Comparison of ENCODE assay signal across 9 cellular contexts in the genomic region with DNA sequence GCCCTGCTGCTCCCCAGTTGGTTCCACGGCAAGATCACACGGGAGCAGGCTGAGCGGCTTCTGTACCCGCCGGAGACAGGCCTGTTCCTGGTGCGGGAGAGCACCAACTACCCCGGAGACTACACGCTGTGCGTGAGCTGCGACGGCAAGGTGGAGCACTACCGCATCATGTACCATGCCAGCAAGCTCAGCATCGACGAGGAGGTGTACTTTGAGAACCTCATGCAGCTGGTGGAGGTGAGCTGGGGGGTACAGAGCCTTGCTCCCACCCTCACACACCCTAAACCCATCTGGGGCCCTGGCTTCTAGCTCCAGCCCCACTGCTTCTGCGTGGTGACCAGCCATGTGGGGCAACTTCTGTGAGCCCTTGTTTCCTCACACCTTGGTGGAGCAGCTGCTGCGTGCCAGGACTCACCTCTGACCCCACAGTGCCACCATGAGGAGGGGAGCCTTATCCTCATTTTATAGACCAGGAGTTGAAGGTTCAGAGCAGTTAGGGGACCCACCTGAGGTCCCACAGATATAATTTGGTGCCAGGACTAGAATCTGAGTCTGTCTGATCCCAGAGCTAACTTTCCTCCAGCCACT. TPM values are rescaled to one million over a fixed set of nuclear protein-coding genes. Genes with fewer than 3 reads are reported as not detected.
DNase-seq lines count a peak whose midpoint lies in the region; ATAC-seq and TF ChIP-seq lines count a peak whose summit lies in the region.
"Had no signal": no experiment of that assay in that cellular context is flagged by ENCODE, and none has a peak within 500 bp of the region (broad histone marks: within the 10 kb centered on the region; RNA-seq: fewer than 3 reads in every experiment).

No MANE protein-coding gene starts in this region.

- H4K20me1 ChIP-seq in BLaER1 treated with 17β-estradiol and CSF1 and Interleukin-3, amounts not matched to agents 10 nM and 100 nM, result peaks cover 70 to 100% (median 96%) of the 10 kb centered on the region in 11 experiments
- H4K20me1 ChIP-seq in hepatocyte (ENCODE audit: insufficient read depth, poor library complexity, severe bottlenecking), result peaks cover 17% of the 10 kb centered on the region

- DNase-seq in RWPE2 (ENCODE audit: low spot score) (no peak), hepatocyte (ENCODE audit: low spot score) (no peak), Ammon's horn (ENCODE audit: low spot score) (no peak), HT-29 (ENCODE audit: low spot score) (no peak), iPS-NIHi11 (ENCODE audit: low spot score) (no peak)
- DNase-seq: DMS79 treated with DMSO at 0.1 percent for 48 hours had no signal

- no peak for TF ChIP-seq CTCF in RWPE2 (IDR thresholded peaks at IDR 0.05; ENCODE audit: poor library complexity, severe bottlenecking)
- no peak for TF ChIP-seq CTCF in hepatocyte (IDR thresholded peaks at IDR 0.05; ENCODE audit: poor library complexity)

- ATAC-seq in GM18505 (IDR thresholded peaks at IDR 0.05; ENCODE audit: unreplicated experiment) (peak; percentile 13), RWPE2 (ENCODE audit: low read depth) (peak; percentile 6), HG02840 (IDR thresholded peaks at IDR 0.05; ENCODE audit: low FRiP score, unreplicated experiment) (no peak)

- H3K79me2 ChIP-seq in hepatocyte, result peaks cover 22% of the 10 kb centered on the region

- no peak overlapping the region for H2AFZ ChIP-seq in hepatocyte

- peaks cover 42 to 67% (median 55%) of the 10 kb centered on the region in 10 experiments for H3K4me1 ChIP-seq in BLaER1 treated with 17β-estradiol and CSF1 and Interleukin-3, amounts not matched to agents 10 nM and 100 nM
- peaks cover 28% of the 10 kb centered on the region for H3K4me1 ChIP-seq in RWPE2 (ENCODE audit: insufficient read depth, poor library complexity, severe bottlenecking)
- no peaks in the 10 kb centered on the region for H3K4me1 ChIP-seq in hepatocyte (ENCODE audit: insufficient read depth)

- no peaks in the 10 kb centered on the region for H3K9me3 ChIP-seq in BLaER1 treated with 17β-estradiol and CSF1 and Interleukin-3, amounts not matched to agents 10 nM and 100 nM (replicated peaks in 1 of 11)
- H3K9me3 ChIP-seq in RWPE2 (ENCODE audit: severe bottlenecking) (no peaks in the 10 kb centered on the region), hepatocyte (ENCODE audit: low read depth) (no peaks in the 10 kb centered on the region)

- H3K27me3 ChIP-seq in BLaER1 treated with 17β-estradiol and CSF1 and Interleukin-3, amounts not matched to agents 10 nM and 100 nM, result no peaks in the 10 kb centered on the region
- no peaks in the 10 kb centered on the region for H3K27me3 ChIP-seq in RWPE2 (ENCODE audit: insufficient read depth, poor library complexity, severe bottlenecking)
- no peaks in the 10 kb centered on the region for H3K27me3 ChIP-seq in hepatocyte

- peak overlapping the region; percentile 43 to 92 (median 58) for H3K4me2 ChIP-seq in BLaER1 treated with 17β-estradiol and CSF1 and Interleukin-3, amounts not matched to agents 10 nM and 100 nM
- no peak overlapping the region for H3K4me2 ChIP-seq in hepatocyte

- H3K4me3 ChIP-seq in BLaER1 treated with 17β-estradiol and CSF1 and Interleukin-3, amounts not matched to agents 10 nM and 100 nM, result peak overlapping the region in 1 of 10 experiments; percentile 14; a peak in 1 of 20 replicates
- H3K4me3 ChIP-seq in RWPE2 (ENCODE audit: severe bottlenecking), result no peak overlapping the region
- H3K4me3 ChIP-seq in hepatocyte, result no peak overlapping the region

- peak overlapping the region in 8 of 11 experiments; percentile 5 to 71 (median 38); a peak in 9 of 22 replicates for H3K9ac ChIP-seq in BLaER1 treated with 17β-estradiol and CSF1 and Interleukin-3, amounts not matched to agents 10 nM and 100 nM

- no peaks in the 10 kb centered on the region for H3K9me2 ChIP-seq in hepatocyte (replicated peaks; ENCODE audit: insufficient read depth)

- peaks cover 78 to 98% (median 89%) of the 10 kb centered on the region in 11 experiments for H3K36me3 ChIP-seq in BLaER1 treated with 17β-estradiol and CSF1 and Interleukin-3, amounts not matched to agents 10 nM and 100 nM
- peaks cover 60% of the 10 kb centered on the region for H3K36me3 ChIP-seq in RWPE2 (ENCODE audit: low read depth)
- H3K36me3 ChIP-seq in hepatocyte (replicated peaks; ENCODE audit: insufficient read depth, low read depth), result no peaks in the 10 kb centered on the region

- WGBS in hepatocyte (ENCODE audit: low lambda C conversion rate, missing lambda C conversion rate), result 91% methylated on average over 15 of the region's 16 CpGs

- no peak for TF ChIP-seq POLR2A in GM18505 (IDR thresholded peaks at IDR 0.05; ENCODE audit: borderline replicate concordance, extremely low read depth, insufficient read depth, insufficient read length)

- H3K27ac ChIP-seq in BLaER1 treated with 17β-estradiol and CSF1 and Interleukin-3, amounts not matched to agents 10 nM and 100 nM, result peak overlapping the region in 10 of 11 experiments; percentile 3 to 36 (median 26); a peak in 12 of 22 replicates
- H3K27ac ChIP-seq in RWPE2 (ENCODE audit: poor library complexity, severe bottlenecking) (peak overlapping the region; percentile 76), hepatocyte (peak overlapping the region; percentile 43)

RNA-seq across cellular contexts. Expression of gene LMAN1L, which starts 13.3 kb away (rescaled TPM):
- total RNA-seq in hepatocyte, result not detected in 2 replicates
- polyA plus RNA-seq in hepatocyte, result not detected in 2 replicates
- not detected in 2 replicates for total RNA-seq in HT-29 (2014; rRNA removed; shearing (Covaris generic))

RNA-seq across cellular contexts. Expression of gene CSK, which starts 17.5 kb away (rescaled TPM):
- total RNA-seq in hepatocyte, result 15.8 and 16.9 TPM in 2 replicates
- 19.1 and 21.8 TPM in 2 replicates for polyA plus RNA-seq in hepatocyte
- total RNA-seq in HT-29 (2014; rRNA removed; shearing (Covaris generic)), result 54.7 and 60.2 TPM in 2 replicates

RNA-seq across cellular contexts. Expression of gene CPLX3, which starts 27.1 kb away (rescaled TPM):
- total RNA-seq in hepatocyte, result not detected in 2 replicates
- polyA plus RNA-seq in hepatocyte, result 0.10 TPM in 1 of 2 replicates, not detected in the other
- 0.13 and 0.25 TPM in 2 replicates for total RNA-seq in HT-29 (2014; rRNA removed; shearing (Covaris generic))

RNA-seq across cellular contexts. Expression of gene ULK3, which starts 43.6 kb away (rescaled TPM):
- total RNA-seq in hepatocyte, result 37.6 and 40.4 TPM in 2 replicates
- 45.7 and 46.3 TPM in 2 replicates for polyA plus RNA-seq in hepatocyte
- 96.4 and 97.0 TPM in 2 replicates for total RNA-seq in HT-29 (2014; rRNA removed; shearing (Covaris generic))

RNA-seq across cellular contexts. Expression of gene CYP1A2, which starts 50.7 kb away (rescaled TPM):
- 0.40 TPM in 1 of 2 replicates, not detected in the other for total RNA-seq in hepatocyte
- polyA plus RNA-seq in hepatocyte, result 0.17 TPM in 1 of 2 replicates, not detected in the other
- not detected in 2 replicates for total RNA-seq in HT-29 (2014; rRNA removed; shearing (Covaris generic))
